Comparison of ENCODE assay signal across 9 cellular contexts in genomic region chr7:157568785-157569584, GRCh38.
A peak's percentile ranks its signal among the peaks of the same experiment; 100 is the strongest.
DNase-seq lines count a peak whose midpoint lies in the region; ATAC-seq and TF ChIP-seq lines count a peak whose summit lies in the region.
"Had no signal": no experiment of that assay in that cellular context is flagged by ENCODE, and none has a peak within 500 bp of the region (broad histone marks: within the 10 kb centered on the region; RNA-seq: fewer than 3 reads in every experiment).

No MANE protein-coding gene starts in this region.

- no peak for TF ChIP-seq CTCF in breast epithelium (IDR thresholded peaks at IDR 0.05)
- no peak for TF ChIP-seq CTCF in kidney epithelial cell (IDR thresholded peaks at IDR 0.05; ENCODE audit: insufficient read depth, low read length, poor library complexity, severe bottlenecking)
- no peak for TF ChIP-seq CTCF in WERI-Rb-1 (IDR thresholded peaks at IDR 0.05; ENCODE audit: low read depth, low read length)

- H3K27ac ChIP-seq in breast epithelium = peak overlapping the region in 1 of 2 donors; percentile 62
- H3K27ac ChIP-seq in WERI-Rb-1 = no peak overlapping the region
- H3K27ac ChIP-seq: VCaP had no signal

- no peaks in the 10 kb centered on the region for H3K9me3 ChIP-seq in breast epithelium
- no peaks in the 10 kb centered on the region for H3K9me3 ChIP-seq in WERI-Rb-1 (ENCODE audit: severe bottlenecking)

- ATAC-seq in GM18861 (IDR thresholded peaks at IDR 0.05; ENCODE audit: unreplicated experiment) = peak; percentile 66
- ATAC-seq in HG03442 (IDR thresholded peaks at IDR 0.05; ENCODE audit: unreplicated experiment) = peak; percentile 79

- H3K36me3 ChIP-seq in breast epithelium (no peaks in the 10 kb centered on the region), kidney epithelial cell (ENCODE audit: control insufficient read depth, insufficient read depth, low read length) (no peaks in the 10 kb centered on the region), WERI-Rb-1 (peaks cover 3% of the 10 kb centered on the region; the same call in 1 of the 2 replicates)

- DNase-seq in T-helper 22 cell (ENCODE audit: low read depth) (peak; percentile 40), breast epithelium (ENCODE audit: low spot score in 2 of 2) (peak in 1 of 2 donors; percentile 20), kidney epithelial cell (ENCODE audit: low read depth) (peak; percentile 16), NCI-H2081 (lab: John Stamatoyannopoulos, UW) (no peak), WERI-Rb-1 (no peak)
- peak; percentile 26 to 41 (median 28) for DNase-seq in stimulated activated CD4-positive, alpha-beta T cell treated with anti-CD3 and anti-CD28 coated beads, Interleukin-12 subunit alpha, Interleukin-12 subunit beta, amount 100 ng/mL, for 48 hours (ENCODE audit: low read depth in 2 of 3, low spot score in 1 of 3)

- TF ChIP-seq POLR2A in breast epithelium (IDR thresholded peaks at IDR 0.05) = no peak

- H3K27me3 ChIP-seq in breast epithelium (no peaks in the 10 kb centered on the region), kidney epithelial cell (ENCODE audit: control insufficient read depth, insufficient read depth, low read length) (no peaks in the 10 kb centered on the region), WERI-Rb-1 (ENCODE audit: insufficient read depth, low read depth, severe bottlenecking) (no peaks in the 10 kb centered on the region)

- no peaks in the 10 kb centered on the region for H3K4me1 ChIP-seq in breast epithelium

- intact Hi-C loops in breast epithelium (cut with DNase I; ENCODE audit: low total_unique reads) = loop anchor here (5.0 kb wide), 1 partner anchor 588 kb away; no protein-coding TSS in a partner anchor

- H3K4me3 ChIP-seq in breast epithelium (peak overlapping the region; percentile 52 to 74 (median 62)), kidney epithelial cell (ENCODE audit: low read depth, low read length) (peak overlapping the region; percentile 49), WERI-Rb-1 (ENCODE audit: low read depth, low read length) (no peak overlapping the region)

Comparison
In these comparisons a context has a peak if more than half of its experiments do, and no peak if none do; other contexts are left out.
1. DNase-seq: peak in T-helper 22 cell (single experiment), kidney epithelial cell (single experiment) and stimulated activated CD4-positive, alpha-beta T cell treated with anti-CD3 and anti-CD28 coated beads, Interleukin-12 subunit alpha, Interleukin-12 subunit beta, amount 100 ng/mL, for 48 hours (3 of 3); none in NCI-H2081 (0 of 2) and WERI-Rb-1 (single experiment).